Comparison of ENCODE assay signal across 21 cellular contexts in genomic region chr13:106602178-106602577, GRCh38. TPM values are rescaled to one million over a fixed set of nuclear protein-coding genes. Genes with fewer than 3 reads are reported as not detected.
DNase-seq lines count a peak whose midpoint lies in the region; ATAC-seq and TF ChIP-seq lines count a peak whose summit lies in the region.
"Had no signal": no experiment of that assay in that cellular context is flagged by ENCODE, and none has a peak within 500 bp of the region (broad histone marks: within the 10 kb centered on the region; RNA-seq: fewer than 3 reads in every experiment).

No MANE protein-coding gene starts in this region.

- intact Hi-C loops in vagina (cut with DNase I), result no loop called here

- H3K36me3 ChIP-seq in vagina, result no peaks in the 10 kb centered on the region
- H3K36me3 ChIP-seq: ascending aorta, SJSA1, thoracic aorta had no signal

- TF ChIP-seq POLR2A in vagina (IDR thresholded peaks at IDR 0.05), result no peak

- H3K36me3 Mint-ChIP-seq in glutamatergic neuron (ENCODE audit: unreplicated experiment) (no peaks in the 10 kb centered on the region), chondrocyte (ENCODE audit: low read depth) (no peaks in the 10 kb centered on the region)
- H3K36me3 Mint-ChIP-seq: activated naive CD4-positive, alpha-beta T cell treated with anti-CD3 and anti-CD28 coated beads, Interleukin-2, amount 10 ng/mL, durations not matched to agents 7 days and 5 days had no signal

- DNase-seq in NCI-H2196 (lab: John Stamatoyannopoulos, UW; ENCODE audit: unreplicated experiment) (peak; percentile 3), NCI-H2196 treated with DMSO at 0.1 percent for 48 hours (lab: John Stamatoyannopoulos, UW; ENCODE audit: unreplicated experiment) (no peak), NCI-H446 (lab: John Stamatoyannopoulos, UW) (peak; percentile 18 to 20), glutamatergic neuron (no peak), vagina (ENCODE audit: extremely low spot score in 2 of 2) (no peak), chondrocyte (ENCODE audit: low spot score) (no peak)
- DNase-seq: activated CD4-positive, CD25-positive, alpha-beta regulatory T cell; activated CD8-positive, alpha-beta T cell treated with anti-CD3 and anti-CD28 coated beads for 36 hours; activated naive CD4-positive, alpha-beta T cell treated with anti-CD3 and anti-CD28 coated beads, Interleukin-2, amount 10 ng/mL, durations not matched to agents 7 days and 5 days; activated T-cell treated with anti-CD3 and anti-CD28 coated beads, Interleukin-2, amount 50 U/mL, for 4 hours; foreskin keratinocyte; NCI-H524 treated with DMSO at 0.1 percent for 48 hours; stimulated activated CD4-positive, alpha-beta T cell treated with anti-CD3 and anti-CD28 coated beads, Interleukin-12 subunit alpha, Interleukin-12 subunit beta, amount 100 ng/mL, for 4 hours had no signal

- H3K4me1 Mint-ChIP-seq in glutamatergic neuron (ENCODE audit: low read depth, unreplicated experiment) (no peaks in the 10 kb centered on the region), chondrocyte (ENCODE audit: low read depth) (peaks cover 22% of the 10 kb centered on the region)
- H3K4me1 Mint-ChIP-seq: activated naive CD4-positive, alpha-beta T cell treated with anti-CD3 and anti-CD28 coated beads, Interleukin-2, amount 10 ng/mL, durations not matched to agents 7 days and 5 days had no signal

- no peak overlapping the region for H3K27ac Mint-ChIP-seq in glutamatergic neuron (ENCODE audit: unreplicated experiment)
- no peak overlapping the region for H3K27ac Mint-ChIP-seq in chondrocyte (ENCODE audit: unreplicated experiment)
- H3K27ac Mint-ChIP-seq: activated CD8-positive, alpha-beta T cell treated with anti-CD3 and anti-CD28 coated beads for 36 hours; activated naive CD4-positive, alpha-beta T cell treated with anti-CD3 and anti-CD28 coated beads, Interleukin-2, amount 10 ng/mL, durations not matched to agents 7 days and 5 days; T-helper 2 cell treated with Interferon-gamma antibody and Interleukin-4, amounts not matched to agents 5 μg/mL and 100 μg/mL, for 36 hours had no signal

- H3K4me3 Mint-ChIP-seq in glutamatergic neuron (ENCODE audit: unreplicated experiment) (peak overlapping the region; percentile 28), chondrocyte (ENCODE audit: unreplicated experiment) (no peak overlapping the region)
- H3K4me3 Mint-ChIP-seq: activated CD8-positive, alpha-beta T cell treated with anti-CD3 and anti-CD28 coated beads for 36 hours; activated naive CD4-positive, alpha-beta T cell treated with anti-CD3 and anti-CD28 coated beads, Interleukin-2, amount 10 ng/mL, durations not matched to agents 7 days and 5 days; activated T-cell treated with anti-CD3 and anti-CD28 coated beads, Interleukin-2, amount 50 U/mL, for 4 hours; T-helper 2 cell treated with Interferon-gamma antibody and Interleukin-4, amounts not matched to agents 5 μg/mL and 100 μg/mL, for 36 hours had no signal

- TF ChIP-seq CTCF in glutamatergic neuron (IDR thresholded peaks at IDR 0.05; ENCODE audit: partially characterized antibody, unreplicated experiment), result no peak
- TF ChIP-seq CTCF in vagina (IDR thresholded peaks at IDR 0.05), result no peak
- no peak for TF ChIP-seq CTCF in chondrocyte (IDR thresholded peaks at IDR 0.05)

- no peaks in the 10 kb centered on the region for H3K9me3 ChIP-seq in vagina
- H3K9me3 ChIP-seq: A549, ascending aorta, SJSA1, thoracic aorta had no signal

- H3K27me3 ChIP-seq in vagina, result no peaks in the 10 kb centered on the region
- H3K27me3 ChIP-seq: ascending aorta, foreskin keratinocyte, SJSA1 had no signal

- ATAC-seq in HG02885 (IDR thresholded peaks at IDR 0.05; ENCODE audit: poor library complexity, unreplicated experiment) (no peak), GM21447 (IDR thresholded peaks at IDR 0.05; ENCODE audit: unreplicated experiment) (no peak)
- ATAC-seq: A549; activated CD8-positive, alpha-beta T cell treated with anti-CD3 and anti-CD28 coated beads for 36 hours; activated T-cell treated with anti-CD3 and anti-CD28 coated beads, Interleukin-2, amount 50 U/mL, for 4 hours; foreskin keratinocyte had no signal

- H3K27ac ChIP-seq in vagina, result no peak overlapping the region
- H3K27ac ChIP-seq: A549, ascending aorta, C4-2B, foreskin keratinocyte, SJSA1, thoracic aorta had no signal

- H3K9me3 Mint-ChIP-seq in glutamatergic neuron (ENCODE audit: unreplicated experiment) (peaks cover 2% of the 10 kb centered on the region), chondrocyte (ENCODE audit: low read depth) (no peaks in the 10 kb centered on the region)
- H3K9me3 Mint-ChIP-seq: activated CD8-positive, alpha-beta T cell treated with anti-CD3 and anti-CD28 coated beads for 36 hours; activated naive CD4-positive, alpha-beta T cell treated with anti-CD3 and anti-CD28 coated beads, Interleukin-2, amount 10 ng/mL, durations not matched to agents 7 days and 5 days; activated T-cell treated with anti-CD3 and anti-CD28 coated beads, Interleukin-2, amount 50 U/mL, for 4 hours; T-helper 2 cell treated with Interferon-gamma antibody and Interleukin-4, amounts not matched to agents 5 μg/mL and 100 μg/mL, for 36 hours had no signal

- H3K27me3 Mint-ChIP-seq in glutamatergic neuron (ENCODE audit: unreplicated experiment) (no peaks in the 10 kb centered on the region), chondrocyte (ENCODE audit: low read depth) (no peaks in the 10 kb centered on the region)

- no peak overlapping the region for H3K4me3 ChIP-seq in vagina
- H3K4me3 ChIP-seq: A549, ascending aorta, SJSA1, thoracic aorta had no signal

- peaks cover 10% of the 10 kb centered on the region for H3K4me1 ChIP-seq in vagina
- H3K4me1 ChIP-seq: A549, foreskin keratinocyte had no signal

RNA-seq across cellular contexts. Expression of gene ARGLU1, which starts 34.2 kb away (rescaled TPM):
- 129 TPM for total RNA-seq in glutamatergic neuron (ENCODE audit: unreplicated experiment)
- total RNA-seq in vagina, result 88.9 TPM
- 48.5 to 55.6 TPM (median 51.6 TPM) in 3 replicates for total RNA-seq in chondrocyte

Comparison
In these comparisons a context has a peak if more than half of its experiments do, and no peak if none do; other contexts are left out.
1. DNase-seq: peak in NCI-H2196 (single experiment) and NCI-H446 (2 of 2); none in NCI-H2196 treated with DMSO at 0.1 percent for 48 hours (single experiment), glutamatergic neuron (single experiment), vagina (0 of 2) and chondrocyte (single experiment).